ENCODE assay signal across 1 cellular context in genomic region chr7:12801107-12801506, GRCh38.
TF ChIP-seq lines count a peak whose summit lies in the region.

No MANE protein-coding gene starts in this region.

TF ChIP-seq in liver, 16 proteins besides CTCF, POLR2A, EP300 and RAD21 (continued from another document):
- TF ChIP-seq REST (IDR thresholded peaks at IDR 0.05) (no peak), YY1 (IDR thresholded peaks at IDR 0.05) (no peak), HNF4G (IDR thresholded peaks at IDR 0.05) (peak; percentile 62), HNF4A (conservative IDR thresholded peaks at IDR 0.05) (no peak), FOXA1 (IDR thresholded peaks at IDR 0.05) (no peak), TAF1 (conservative IDR thresholded peaks at IDR 0.05) (no peak)
TF ChIP-seq in liver: peak in this region for 2.
